Comparison of ENCODE assay signal across 1 cellular context in the genomic region with DNA sequence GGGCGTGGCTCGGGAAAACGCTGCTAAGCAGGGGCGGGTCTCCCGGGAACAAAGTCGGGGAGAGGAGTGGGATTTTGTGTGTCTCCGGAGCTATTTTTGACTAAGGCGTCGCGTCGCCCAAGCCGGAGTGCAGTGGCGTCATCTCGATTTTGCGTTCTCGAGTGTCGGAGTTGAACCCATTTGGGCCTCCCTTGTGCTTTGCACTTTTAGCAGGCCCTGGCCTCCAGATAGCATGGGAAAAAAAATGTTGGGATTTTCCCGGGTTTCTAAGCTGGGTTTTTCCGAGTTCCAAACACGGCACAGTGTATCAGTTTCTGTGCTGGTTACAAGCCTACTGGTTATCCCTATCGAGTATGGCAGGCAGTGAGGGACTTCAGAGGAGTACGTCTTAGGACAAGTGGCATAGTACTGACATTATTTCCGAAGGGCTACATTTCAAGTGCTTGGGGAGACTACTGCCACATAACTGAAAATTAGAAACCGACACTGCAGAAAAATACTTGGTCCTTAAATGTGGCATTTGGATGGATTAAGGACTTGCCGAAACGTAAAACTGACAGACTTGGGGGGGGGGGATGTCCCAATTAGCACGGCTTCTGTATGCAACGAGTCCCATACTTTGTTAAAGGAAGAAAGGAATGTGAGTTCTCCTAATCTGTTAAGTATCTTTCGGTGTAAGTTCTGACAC.
TF ChIP-seq lines count a peak whose summit lies in the region.

No MANE protein-coding gene starts in this region.

TF ChIP-seq in HepG2, 621 proteins besides CTCF, POLR2A, EP300 and RAD21 (continued from another document and continues in another):
- no peak for TF ChIP-seq KIAA2018 (CRISPR knock-in tag; IDR thresholded peaks at IDR 0.05; ENCODE audit: borderline replicate concordance)
- TF ChIP-seq ZNF562 (CRISPR knock-in tag; IDR thresholded peaks at IDR 0.05; ENCODE audit: borderline replicate concordance) = peak; percentile 69
- TF ChIP-seq IRF2 (CRISPR knock-in tag; IDR thresholded peaks at IDR 0.05) = no peak
- no peak for TF ChIP-seq XBP1 (CRISPR knock-in tag; IDR thresholded peaks at IDR 0.05)
- peak; percentile 23 for TF ChIP-seq ZBTB37 (CRISPR knock-in tag; IDR thresholded peaks at IDR 0.05)
- TF ChIP-seq DNMT3B (CRISPR knock-in tag; conservative IDR thresholded peaks at IDR 0.05) = no peak
- TF ChIP-seq MYPOP (CRISPR knock-in tag; IDR thresholded peaks at IDR 0.05) = peak; percentile 28; the same call in 1 of the 2 replicates
- no peak for TF ChIP-seq PHF20 (CRISPR knock-in tag; IDR thresholded peaks at IDR 0.05)
- TF ChIP-seq TEF (CRISPR knock-in tag; IDR thresholded peaks at IDR 0.05) = peak; percentile 19; the same call in 1 of the 2 replicates
- no peak for TF ChIP-seq ZNF83 (CRISPR knock-in tag; IDR thresholded peaks at IDR 0.05; ENCODE audit: borderline replicate concordance)
- TF ChIP-seq IKZF1 (IDR thresholded peaks at IDR 0.05) = no peak
- TF ChIP-seq KLF15 (CRISPR knock-in tag; IDR thresholded peaks at IDR 0.05; ENCODE audit: borderline replicate concordance) = no peak
- TF ChIP-seq, protein P1, sequence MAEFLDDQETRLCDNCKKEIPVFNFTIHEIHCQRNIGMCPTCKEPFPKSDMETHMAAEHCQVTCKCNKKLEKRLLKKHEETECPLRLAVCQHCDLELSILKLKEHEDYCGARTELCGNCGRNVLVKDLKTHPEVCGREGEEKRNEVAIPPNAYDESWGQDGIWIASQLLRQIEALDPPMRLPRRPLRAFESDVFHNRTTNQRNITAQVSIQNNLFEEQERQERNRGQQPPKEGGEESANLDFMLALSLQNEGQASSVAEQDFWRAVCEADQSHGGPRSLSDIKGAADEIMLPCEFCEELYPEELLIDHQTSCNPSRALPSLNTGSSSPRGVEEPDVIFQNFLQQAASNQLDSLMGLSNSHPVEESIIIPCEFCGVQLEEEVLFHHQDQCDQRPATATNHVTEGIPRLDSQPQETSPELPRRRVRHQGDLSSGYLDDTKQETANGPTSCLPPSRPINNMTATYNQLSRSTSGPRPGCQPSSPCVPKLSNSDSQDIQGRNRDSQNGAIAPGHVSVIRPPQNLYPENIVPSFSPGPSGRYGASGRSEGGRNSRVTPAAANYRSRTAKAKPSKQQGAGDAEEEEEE (CRISPR knock-in tag; IDR thresholded peaks at IDR 0.05; ENCODE audit: borderline replicate concordance) = no peak
- no peak for TF ChIP-seq MTA3 (CRISPR knock-in tag; IDR thresholded peaks at IDR 0.05)
- no peak for TF ChIP-seq U2AF1 (optimal IDR thresholded peaks at IDR 0.05; ENCODE audit: low read depth, low read length)
- no peak for TF ChIP-seq ZNF317 (CRISPR knock-in tag; IDR thresholded peaks at IDR 0.05)
- TF ChIP-seq FOXK2 (IDR thresholded peaks at IDR 0.05) = no peak
- TF ChIP-seq ZNF484 (CRISPR knock-in tag; IDR thresholded peaks at IDR 0.05; ENCODE audit: borderline replicate concordance, low read depth) = no peak
- no peak for TF ChIP-seq SOX5 (CRISPR knock-in tag; IDR thresholded peaks at IDR 0.05; ENCODE audit: borderline replicate concordance)
- TF ChIP-seq ADNP (CRISPR knock-in tag; IDR thresholded peaks at IDR 0.05) = no peak
- no peak for TF ChIP-seq ZBTB2 (CRISPR knock-in tag; IDR thresholded peaks at IDR 0.05; ENCODE audit: low read depth)
- TF ChIP-seq, protein P2, sequence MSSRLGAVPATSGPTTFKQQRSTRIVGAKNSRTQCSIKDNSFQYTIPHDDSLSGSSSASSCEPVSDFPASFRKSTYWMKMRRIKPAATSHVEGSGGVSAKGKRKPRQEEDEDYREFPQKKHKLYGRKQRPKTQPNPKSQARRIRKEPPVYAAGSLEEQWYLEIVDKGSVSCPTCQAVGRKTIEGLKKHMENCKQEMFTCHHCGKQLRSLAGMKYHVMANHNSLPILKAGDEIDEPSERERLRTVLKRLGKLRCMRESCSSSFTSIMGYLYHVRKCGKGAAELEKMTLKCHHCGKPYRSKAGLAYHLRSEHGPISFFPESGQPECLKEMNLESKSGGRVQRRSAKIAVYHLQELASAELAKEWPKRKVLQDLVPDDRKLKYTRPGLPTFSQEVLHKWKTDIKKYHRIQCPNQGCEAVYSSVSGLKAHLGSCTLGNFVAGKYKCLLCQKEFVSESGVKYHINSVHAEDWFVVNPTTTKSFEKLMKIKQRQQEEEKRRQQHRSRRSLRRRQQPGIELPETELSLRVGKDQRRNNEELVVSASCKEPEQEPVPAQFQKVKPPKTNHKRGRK (CRISPR knock-in tag; IDR thresholded peaks at IDR 0.05) = no peak
- TF ChIP-seq CHD2 (IDR thresholded peaks at IDR 0.05; ENCODE audit: low read depth, low read length) = peak; percentile 14
- TF ChIP-seq KDM5A (IDR thresholded peaks at IDR 0.05; ENCODE audit: borderline replicate concordance, low read length) = no peak
- no peak for TF ChIP-seq ZNF703 (CRISPR knock-in tag; IDR thresholded peaks at IDR 0.05; ENCODE audit: borderline replicate concordance)
- no peak for TF ChIP-seq KDM3A (CRISPR knock-in tag; IDR thresholded peaks at IDR 0.05; ENCODE audit: low read depth)
- no peak; the same call in 1 of the 2 replicates for TF ChIP-seq ZNF280D (CRISPR knock-in tag; IDR thresholded peaks at IDR 0.05)
- peak; percentile 63; the same call in 1 of the 2 replicates for TF ChIP-seq TBX3 (IDR thresholded peaks at IDR 0.05; ENCODE audit: borderline replicate concordance)
- TF ChIP-seq ZNF431 (CRISPR knock-in tag; IDR thresholded peaks at IDR 0.05; ENCODE audit: borderline replicate concordance, low read depth) = no peak
- TF ChIP-seq SMAD1 (CRISPR knock-in tag; IDR thresholded peaks at IDR 0.05; ENCODE audit: borderline replicate concordance, low read depth) = no peak
- no peak for TF ChIP-seq DMAP1 (CRISPR knock-in tag; IDR thresholded peaks at IDR 0.05)
- no peak for TF ChIP-seq CENPX (CRISPR knock-in tag; IDR thresholded peaks at IDR 0.05)
- no peak for TF ChIP-seq ARNT2 (CRISPR knock-in tag; IDR thresholded peaks at IDR 0.05; ENCODE audit: low read depth)
- no peak for TF ChIP-seq ZFP1 (CRISPR knock-in tag; IDR thresholded peaks at IDR 0.05)
